In the genomic region with DNA sequence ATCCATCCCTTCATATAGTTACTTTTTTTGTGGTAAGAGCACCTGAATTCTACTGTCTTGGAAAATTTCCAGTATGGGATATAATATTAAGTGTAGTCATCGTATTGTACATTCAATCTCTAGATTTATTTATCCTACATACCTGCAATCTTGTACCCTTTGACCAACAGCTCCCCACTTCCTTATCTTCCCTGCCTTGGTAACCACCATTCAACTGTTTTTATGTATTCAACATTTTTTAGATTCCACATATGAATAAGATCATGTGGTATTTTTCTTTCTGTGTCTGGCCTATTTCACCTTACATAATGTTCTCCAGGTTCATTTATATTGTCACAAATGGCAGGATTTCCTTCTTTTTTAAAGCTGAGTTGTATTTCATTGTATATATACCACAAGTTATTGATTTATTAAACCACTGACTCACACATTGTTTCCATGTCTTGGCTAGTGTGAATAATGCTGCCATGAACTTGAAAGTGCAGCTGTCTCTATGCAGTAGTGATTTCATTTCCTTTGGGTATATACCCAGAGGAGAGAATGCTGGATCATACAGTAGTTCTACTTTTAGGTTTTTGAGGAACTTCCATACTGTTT, we compare ENCODE assay signal across 14 cellular contexts.
"Had no signal": no experiment of that assay in that cellular context is flagged by ENCODE, and none has a peak within 500 bp of the region (broad histone marks: within the 10 kb centered on the region; RNA-seq: fewer than 3 reads in every experiment).

No MANE protein-coding gene starts in this region.

- H3K27ac Mint-ChIP-seq: activated CD8-positive, alpha-beta memory T cell treated with anti-CD3 and anti-CD28 coated beads, Interleukin-2, amount 10 ng/mL, durations not matched to agents 7 days and 5 days; activated naive CD8-positive, alpha-beta T cell treated with anti-CD3 and anti-CD28 coated beads for 36 hours; activated T-cell treated with anti-CD3 and anti-CD28 coated beads, Interleukin-2, amount 50 U/mL, for 24 hours; stimulated activated naive CD8-positive, alpha-beta T cell treated with anti-CD3 and anti-CD28 coated beads, Interleukin-15, Interleukin-2, amounts not matched to agents 100 ng/mL and 50 ng/mL, for 24 hours had no signal

- H3K4me3 Mint-ChIP-seq: activated CD8-positive, alpha-beta memory T cell treated with anti-CD3 and anti-CD28 coated beads, Interleukin-2, amount 10 ng/mL, durations not matched to agents 7 days and 5 days; activated naive CD8-positive, alpha-beta T cell treated with anti-CD3 and anti-CD28 coated beads for 36 hours; activated T-cell treated with anti-CD3 and anti-CD28 coated beads, Interleukin-2, amount 50 U/mL, for 24 hours; stimulated activated naive CD8-positive, alpha-beta T cell treated with anti-CD3 and anti-CD28 coated beads, Interleukin-15, Interleukin-2, amounts not matched to agents 100 ng/mL and 50 ng/mL, for 24 hours had no signal

- H3K36me3 Mint-ChIP-seq: activated CD8-positive, alpha-beta memory T cell treated with anti-CD3 and anti-CD28 coated beads, Interleukin-2, amount 10 ng/mL, durations not matched to agents 7 days and 5 days; activated naive CD8-positive, alpha-beta T cell treated with anti-CD3 and anti-CD28 coated beads for 36 hours had no signal

- ATAC-seq: activated CD4-positive, CD25-positive, alpha-beta regulatory T cell treated with anti-CD3 and anti-CD28 coated beads, Interleukin-2, amount 50 U/mL, for 24 hours; activated CD8-positive, alpha-beta memory T cell treated with anti-CD3 and anti-CD28 coated beads, Interleukin-2, amount 10 ng/mL, durations not matched to agents 7 days and 5 days; left ventricle myocardium superior had no signal

- H3K9me3 Mint-ChIP-seq: activated naive CD8-positive, alpha-beta T cell treated with anti-CD3 and anti-CD28 coated beads for 36 hours; activated T-cell treated with anti-CD3 and anti-CD28 coated beads, Interleukin-2, amount 50 U/mL, for 24 hours; stimulated activated naive CD8-positive, alpha-beta T cell treated with anti-CD3 and anti-CD28 coated beads, Interleukin-15, Interleukin-2, amounts not matched to agents 100 ng/mL and 50 ng/mL, for 24 hours had no signal

- H3K4me1 ChIP-seq: colonic mucosa, upper lobe of left lung had no signal

- H3K9me3 ChIP-seq: colonic mucosa, upper lobe of left lung had no signal

- H3K27ac ChIP-seq: colonic mucosa, upper lobe of left lung had no signal

- DNase-seq: activated CD4-positive, alpha-beta T cell treated with anti-CD3 and anti-CD28 coated beads, Interleukin-2, amount 50 U/mL, for 48 hours; activated CD8-positive, alpha-beta memory T cell treated with anti-CD3 and anti-CD28 coated beads, Interleukin-2, amount 10 ng/mL, durations not matched to agents 7 days and 5 days; activated effector memory CD4-positive, alpha-beta T cell treated with Interleukin-2 at 50 U/mL for 16 hours; activated naive CD8-positive, alpha-beta T cell treated with anti-CD3 and anti-CD28 coated beads for 36 hours; activated T-cell treated with anti-CD3 and anti-CD28 coated beads, Interleukin-2, amount 50 U/mL, for 24 hours; anterior cingulate cortex; colonic mucosa; effector memory CD4-positive, alpha-beta T cell; head of caudate nucleus; left ventricle myocardium superior; stimulated activated CD4-positive, alpha-beta T cell treated with anti-CD3 and anti-CD28 coated beads, Interleukin-4, amount 100 ng/mL, for 24 hours; upper lobe of left lung had no signal

- H3K27me3 Mint-ChIP-seq: activated CD8-positive, alpha-beta memory T cell treated with anti-CD3 and anti-CD28 coated beads, Interleukin-2, amount 10 ng/mL, durations not matched to agents 7 days and 5 days; activated naive CD8-positive, alpha-beta T cell treated with anti-CD3 and anti-CD28 coated beads for 36 hours; stimulated activated naive CD8-positive, alpha-beta T cell treated with anti-CD3 and anti-CD28 coated beads, Interleukin-15, Interleukin-2, amounts not matched to agents 100 ng/mL and 50 ng/mL, for 24 hours had no signal

- H3K36me3 ChIP-seq: colonic mucosa, upper lobe of left lung had no signal

- H3K4me3 ChIP-seq: colonic mucosa, upper lobe of left lung had no signal

- H3K4me1 Mint-ChIP-seq: activated CD8-positive, alpha-beta memory T cell treated with anti-CD3 and anti-CD28 coated beads, Interleukin-2, amount 10 ng/mL, durations not matched to agents 7 days and 5 days; activated naive CD8-positive, alpha-beta T cell treated with anti-CD3 and anti-CD28 coated beads for 36 hours had no signal

- H3K27me3 ChIP-seq: colonic mucosa, upper lobe of left lung had no signal
